Comparison of ENCODE assay signal across 18 cellular contexts in genomic region chr12:108400060-108400459, GRCh38.
DNase-seq lines count a peak whose midpoint lies in the region; ATAC-seq and TF ChIP-seq lines count a peak whose summit lies in the region.
"Had no signal": no experiment of that assay in that cellular context is flagged by ENCODE, and none has a peak within 500 bp of the region (broad histone marks: within the 10 kb centered on the region; RNA-seq: fewer than 3 reads in every experiment).

No MANE protein-coding gene starts in this region.

- no peaks in the 10 kb centered on the region for H3K27me3 ChIP-seq in endodermal cell (ENCODE audit: control insufficient read depth, insufficient read depth, low read length, poor library complexity, severe bottlenecking)
- no peaks in the 10 kb centered on the region for H3K27me3 ChIP-seq in vagina
- peaks cover 0 to 2% (median 0%) of the 10 kb centered on the region in 3 donors for H3K27me3 ChIP-seq in psoas muscle (ENCODE audit: insufficient read depth in 3 of 3, low read length in 2 of 3)

- H3K36me3 Mint-ChIP-seq in endodermal cell (ENCODE audit: low read depth) = no peaks in the 10 kb centered on the region
- H3K36me3 Mint-ChIP-seq: CD14-positive monocyte had no signal

- no peak overlapping the region for H3K4me3 ChIP-seq in endodermal cell (ENCODE audit: low read length)
- H3K4me3 ChIP-seq in vagina = no peak overlapping the region
- no peak overlapping the region for H3K4me3 ChIP-seq in psoas muscle

- H3K27ac ChIP-seq in endodermal cell (ENCODE audit: low read depth, low read length) = no peak overlapping the region
- H3K27ac ChIP-seq in vagina = no peak overlapping the region
- H3K27ac ChIP-seq in psoas muscle = no peak overlapping the region
- H3K27ac ChIP-seq: KMS-11 had no signal

- H3K36me3 ChIP-seq in endodermal cell (ENCODE audit: control insufficient read depth, insufficient read depth, low read length) (no peaks in the 10 kb centered on the region), vagina (no peaks in the 10 kb centered on the region), psoas muscle (ENCODE audit: insufficient read depth in 1 of 2, low read depth in 1 of 2) (no peaks in the 10 kb centered on the region)

- TF ChIP-seq POLR2A in vagina (IDR thresholded peaks at IDR 0.05) = no peak

- TF ChIP-seq CTCF in endodermal cell (conservative IDR thresholded peaks at IDR 0.05) (no peak), vagina (IDR thresholded peaks at IDR 0.05) (no peak), psoas muscle (IDR thresholded peaks at IDR 0.05) (no peak)

- no peaks in the 10 kb centered on the region for H3K27me3 Mint-ChIP-seq in endodermal cell (ENCODE audit: insufficient read depth)

- H3K9me3 ChIP-seq in endodermal cell (ENCODE audit: control insufficient read depth, low read length) (no peaks in the 10 kb centered on the region), vagina (no peaks in the 10 kb centered on the region), psoas muscle (no peaks in the 10 kb centered on the region)

- 79 to 85% methylated on average over 2 to 3 of the region's 3 CpGs for WGBS in endodermal cell (ENCODE audit: insufficient coverage in 1 of 2, insufficient read length in 1 of 2), 2 experiments
- 45 to 48% (median 48%) methylated on average over 3 of the region's 3 CpGs for WGBS in psoas muscle, 3 donors

- peaks cover 11% of the 10 kb centered on the region for H3K4me1 Mint-ChIP-seq in endodermal cell
- H3K4me1 Mint-ChIP-seq: B cell, CD14-positive monocyte had no signal

- ATAC-seq in psoas muscle = no peak
- ATAC-seq: HCT116, Panc1 had no signal

- no peaks in the 10 kb centered on the region for H3K4me1 ChIP-seq in endodermal cell (ENCODE audit: control insufficient read depth, insufficient read depth, low read length)
- H3K4me1 ChIP-seq in vagina = no peaks in the 10 kb centered on the region
- H3K4me1 ChIP-seq in psoas muscle = no peaks in the 10 kb centered on the region

- H3K27ac Mint-ChIP-seq in endodermal cell = no peak overlapping the region
- H3K27ac Mint-ChIP-seq: B cell had no signal

- H3K9me3 Mint-ChIP-seq in endodermal cell = peaks cover 3% of the 10 kb centered on the region

- H3K4me3 Mint-ChIP-seq in endodermal cell = no peak overlapping the region
- H3K4me3 Mint-ChIP-seq: B cell, CD14-positive monocyte had no signal

- intact Hi-C loops in vagina (cut with DNase I) = no loop called here
- intact Hi-C loops in psoas muscle (cut with DNase I) = no loop called here

- no peak overlapping the region for H3K9ac ChIP-seq in endodermal cell (ENCODE audit: extremely low read depth, low read length, poor library complexity, severe bottlenecking)
- H3K9ac ChIP-seq: KMS-11 had no signal

- DNase-seq in NCI-H526 (lab: John Stamatoyannopoulos, UW) (peak; percentile 5 to 10), NCI-H526 treated with DMSO at 0.1 percent for 48 hours (lab: John Stamatoyannopoulos, UW) (no peak), NCI-H446 treated with DMSO at 0.1 percent for 48 hours (lab: John Stamatoyannopoulos, UW) (peak; percentile 91), endodermal cell (peak; percentile 57), vagina (ENCODE audit: extremely low spot score in 2 of 2) (no peak), NK-92 (lab: John Stamatoyannopoulos, UW; ENCODE audit: unreplicated experiment) (no peak), psoas muscle (no peak)
- DNase-seq: DMS79, NCI-H1092 treated with DMSO at 0.1 percent for 48 hours, NCI-H1436 treated with DMSO at 0.1 percent for 48 hours, NCI-H2029 treated with DMSO at 0.1 percent for 48 hours, NCI-H748 treated with DMSO at 0.1 percent for 48 hours, T-helper 1 cell had no signal

Comparison
In these comparisons a context has a peak if more than half of its experiments do, and no peak if none do; other contexts are left out.
1. DNase-seq: peak in NCI-H526 (2 of 2), NCI-H446 treated with DMSO at 0.1 percent for 48 hours (single experiment) and endodermal cell (single experiment); none in NCI-H526 treated with DMSO at 0.1 percent for 48 hours (single experiment), vagina (0 of 2), NK-92 (single experiment) and psoas muscle (0 of 2).